24 cellular contexts compared by ENCODE assay signal in the genomic region with DNA sequence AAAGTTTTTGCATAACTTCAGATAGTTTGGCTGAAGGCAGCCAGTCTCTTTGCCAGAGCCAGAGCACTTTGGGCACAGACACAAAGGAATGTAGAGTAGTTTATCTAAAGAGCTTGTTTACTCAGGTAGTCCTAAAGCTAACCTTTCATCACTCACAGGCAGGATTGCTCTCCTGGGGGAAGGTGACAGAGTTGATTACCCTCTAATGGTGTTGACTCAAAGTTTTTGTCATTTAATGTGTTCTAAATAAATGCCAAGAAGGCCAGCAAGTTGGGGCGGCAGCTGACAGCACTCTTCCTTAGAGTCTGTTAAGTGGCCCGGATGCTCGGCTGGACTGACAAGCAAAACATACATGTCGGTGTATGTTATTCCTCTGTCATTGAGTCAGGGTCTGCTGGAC. TPM values are rescaled to one million over a fixed set of nuclear protein-coding genes. Genes with fewer than 3 reads are reported as not detected.
DNase-seq lines count a peak whose midpoint lies in the region; ATAC-seq, FAIRE-seq and TF ChIP-seq lines count a peak whose summit lies in the region.
"Had no signal": no experiment of that assay in that cellular context is flagged by ENCODE, and none has a peak within 500 bp of the region (broad histone marks: within the 10 kb centered on the region; RNA-seq: fewer than 3 reads in every experiment).

No MANE protein-coding gene starts in this region.

- no peak overlapping the region for H3K27ac ChIP-seq in H1 (ENCODE audit: low read depth, low read length)
- H3K27ac ChIP-seq: BLaER1 treated with 17β-estradiol and CSF1 and Interleukin-3, amounts not matched to agents 10 nM and 100 nM; SK-N-MC had no signal

- H3K9me3 Mint-ChIP-seq in nephron progenitor cell: no peaks in the 10 kb centered on the region
- peaks cover 1% of the 10 kb centered on the region for H3K9me3 Mint-ChIP-seq in activated naive CD8-positive, alpha-beta T cell treated with anti-CD3 and anti-CD28 coated beads for 36 hours
- peaks cover 0 to 3% (median 0%) of the 10 kb centered on the region in 3 donors for H3K9me3 Mint-ChIP-seq in T-cell

- no peak overlapping the region for H3K18ac ChIP-seq in H1 (ENCODE audit: extremely low read depth, low read length)

- H3K23me2 ChIP-seq in H1 (ENCODE audit: low read depth, low read length): no peaks in the 10 kb centered on the region

- no peak overlapping the region for H2AK5ac ChIP-seq in H1 (ENCODE audit: low read depth, low read length)

- no peak for TF ChIP-seq RAD21 in H1 (IDR thresholded peaks at IDR 0.05 in 1 of 2, conservative IDR thresholded peaks at IDR 0.05 in 1 of 2; ENCODE audit: low read depth in 2 of 2, low read length in 2 of 2)

- H2BK12ac ChIP-seq in H1 (ENCODE audit: low read depth, low read length): no peak overlapping the region

- peak overlapping the region in 1 of 2 experiments; percentile 41; a peak in 1 of 4 replicates for H3K4me2 ChIP-seq in H1 (ENCODE audit: insufficient read depth in 1 of 2, low read depth in 2 of 2, low read length in 2 of 2)
- H3K4me2 ChIP-seq: BLaER1 treated with 17β-estradiol and CSF1 and Interleukin-3, amounts not matched to agents 10 nM and 100 nM had no signal

- TF ChIP-seq CTCF in H1 (IDR thresholded peaks at IDR 0.05; ENCODE audit: control extremely low read depth in 1 of 3, insufficient read depth in 1 of 3, low read depth in 1 of 3, low read length in 3 of 3) (no peak), nephron progenitor cell (IDR thresholded peaks at IDR 0.05) (no peak)

- H3K79me2 ChIP-seq in H1 (ENCODE audit: control insufficient read depth in 1 of 2, insufficient read depth in 2 of 2, low read length in 2 of 2): no peaks in the 10 kb centered on the region

- no peak overlapping the region for H3K14ac ChIP-seq in H1 (ENCODE audit: insufficient read length)

- H2AFZ ChIP-seq in H1 (ENCODE audit: low read length): no peak overlapping the region

- 41% methylated on average over 4 of the region's 4 CpGs; no CpG with 5 or more reads in 1 of the 2 experiments for WGBS in H1 (ENCODE audit: extremely low coverage in 1 of 2, insufficient coverage in 1 of 2, insufficient read length in 1 of 2, insufficient replicate concordance in 2 of 2, low coverage in 1 of 2, low lambda C conversion rate in 2 of 2, missing lambda C conversion rate in 1 of 2), 2 experiments

- DNase-seq in NCI-H1105 (lab: John Stamatoyannopoulos, UW) (peak; percentile 6), H1 (ENCODE audit: low read depth in 1 of 2, low spot score in 2 of 2) (peak in 1 of 2 experiments; percentile 36), islet precursor cell (peak; percentile 83), nephron progenitor cell (no peak), NCI-H524 (lab: John Stamatoyannopoulos, UW) (no peak), SKM-1 treated with dmso at 0.1 percent for 144 hours (lab: John Stamatoyannopoulos, UW; ENCODE audit: unreplicated experiment) (no peak), T-cell (no peak)
- DNase-seq in activated naive CD8-positive, alpha-beta T cell treated with anti-CD3 and anti-CD28 coated beads for 36 hours: no peak
- DNase-seq: H7, Karpas-422, NCI-H146, NCI-H2029 treated with DMSO at 0.1 percent for 48 hours, NCI-H2171, NCI-H774, OCI-M1, Right ventricle myocardium superior had no signal

- H3K36me3 Mint-ChIP-seq in nephron progenitor cell (ENCODE audit: low read depth) (peaks cover 48% of the 10 kb centered on the region), T-cell (peaks cover 56% of the 10 kb centered on the region)
- peaks cover 30% of the 10 kb centered on the region for H3K36me3 Mint-ChIP-seq in activated naive CD8-positive, alpha-beta T cell treated with anti-CD3 and anti-CD28 coated beads for 36 hours

- no peak overlapping the region for H3K4ac ChIP-seq in H1 (replicated peaks; ENCODE audit: insufficient read length, low read depth, low read length)

- H3K79me1 ChIP-seq in H1 (ENCODE audit: low read depth, low read length): no peaks in the 10 kb centered on the region

- no peak for TF ChIP-seq POLR2A in H1 (IDR thresholded peaks at IDR 0.05; ENCODE audit: control extremely low read depth in 1 of 2, low read depth in 2 of 2, low read length in 2 of 2)

- no peak overlapping the region for H4K91ac ChIP-seq in H1 (replicated peaks; ENCODE audit: insufficient read length, low read length)

- no peak overlapping the region for H2BK15ac ChIP-seq in H1 (ENCODE audit: low read length)

- no peak overlapping the region for H4K5ac ChIP-seq in H1 (ENCODE audit: insufficient read length, low read depth, low read length)

- H3K4me1 Mint-ChIP-seq in nephron progenitor cell (peaks cover 22% of the 10 kb centered on the region), T-cell (peaks cover 0 to 23% (median 7%) of the 10 kb centered on the region in 3 donors)
- peaks cover 1% of the 10 kb centered on the region for H3K4me1 Mint-ChIP-seq in activated naive CD8-positive, alpha-beta T cell treated with anti-CD3 and anti-CD28 coated beads for 36 hours

- no peaks in the 10 kb centered on the region for H3K27me3 Mint-ChIP-seq in nephron progenitor cell (ENCODE audit: low read depth, poor library complexity)
- no peaks in the 10 kb centered on the region for H3K27me3 Mint-ChIP-seq in activated naive CD8-positive, alpha-beta T cell treated with anti-CD3 and anti-CD28 coated beads for 36 hours
- no peaks in the 10 kb centered on the region for H3K27me3 Mint-ChIP-seq in T-cell
- H3K27me3 Mint-ChIP-seq: IgD-negative memory B cell had no signal

- H3K4me3 ChIP-seq in H1 (ENCODE audit: extremely low read depth in 1 of 4, insufficient read depth in 2 of 4, low read depth in 3 of 4, low read length in 4 of 4): no peak overlapping the region
- H3K4me3 ChIP-seq: BLaER1 treated with 17β-estradiol and CSF1 and Interleukin-3, amounts not matched to agents 10 nM and 100 nM; SK-N-MC had no signal

- H3K4me3 Mint-ChIP-seq in nephron progenitor cell (no peak overlapping the region), T-cell (no peak overlapping the region)
- no peak overlapping the region for H3K4me3 Mint-ChIP-seq in activated naive CD8-positive, alpha-beta T cell treated with anti-CD3 and anti-CD28 coated beads for 36 hours
- H3K4me3 Mint-ChIP-seq: CD8-positive, alpha-beta memory T cell had no signal

- no peaks in the 10 kb centered on the region for H3K27me3 ChIP-seq in H1 (replicated peaks in 1 of 4; ENCODE audit: control insufficient read depth in 3 of 4, extremely low read depth in 1 of 4, insufficient read depth in 3 of 4, low read length in 3 of 4)
- H3K27me3 ChIP-seq: BLaER1 treated with 17β-estradiol and CSF1 and Interleukin-3, amounts not matched to agents 10 nM and 100 nM had no signal

- no peak overlapping the region for H3K9ac ChIP-seq in H1 (replicated peaks in 1 of 4; ENCODE audit: extremely low read depth in 1 of 4, low read depth in 3 of 4, low read length in 3 of 4)
- H3K9ac ChIP-seq: BLaER1 treated with 17β-estradiol and CSF1 and Interleukin-3, amounts not matched to agents 10 nM and 100 nM had no signal

- H3K27ac Mint-ChIP-seq in nephron progenitor cell: peak overlapping the region; percentile 87
- H3K27ac Mint-ChIP-seq in activated naive CD8-positive, alpha-beta T cell treated with anti-CD3 and anti-CD28 coated beads for 36 hours: no peak overlapping the region
- no peak overlapping the region for H3K27ac Mint-ChIP-seq in T-cell
- H3K27ac Mint-ChIP-seq: CD8-positive, alpha-beta memory T cell; IgD-negative memory B cell had no signal

- H3K56ac ChIP-seq in H1 (replicated peaks; ENCODE audit: insufficient read length, low read depth, low read length): no peak overlapping the region

- H3K4me1 ChIP-seq in H1 (replicated peaks in 1 of 4; ENCODE audit: control insufficient read depth in 3 of 4, insufficient read depth in 4 of 4, low read length in 3 of 4): peaks cover 0 to 5% (median 0%) of the 10 kb centered on the region in 4 experiments; a peak in 2 of 7 replicates

- POLR2A ChIA-PET in H1 (lab: Charles Lee; ENCODE audit: partially characterized antibody): interaction anchor here (0.8 to 1.4 kb wide), 3 partner anchors 52 to 100 kb away, joined by 3 to 7 read pairs (median 3); partner anchors contain the start of gene SMIM10L1
- POLR2A ChIA-PET in T-cell (lab: Charles Lee): no interaction called here

- TF ChIP-seq EP300 in H1 (IDR thresholded peaks at IDR 0.05; ENCODE audit: borderline replicate concordance in 1 of 2, low read depth in 2 of 2, low read length in 2 of 2): no peak

- CTCF ChIA-PET in H1 (lab: Charles Lee; ENCODE audit: partially characterized antibody) (interaction anchor here (1.1 kb wide), 1 partner anchor 13 kb away, joined by 3 read pairs; no protein-coding TSS in a partner anchor), T-cell (lab: Charles Lee) (no interaction called here)

- ATAC-seq in T-cell (replicated peaks in 1 of 4): no peak

- H3K23ac ChIP-seq in H1 (ENCODE audit: insufficient read length): no peak overlapping the region

- peaks cover 0 to 3% of the 10 kb centered on the region in 2 experiments for H4K20me1 ChIP-seq in H1 (replicated peaks in 1 of 2; ENCODE audit: control insufficient read depth in 1 of 2, insufficient read depth in 2 of 2, low read length in 2 of 2)
- H4K20me1 ChIP-seq: BLaER1 treated with 17β-estradiol and CSF1 and Interleukin-3, amounts not matched to agents 10 nM and 100 nM had no signal

- H3K9me3 ChIP-seq in H1 (ENCODE audit: insufficient read depth in 2 of 2, low read depth in 1 of 2, low read length in 1 of 2): no peaks in the 10 kb centered on the region
- H3K9me3 ChIP-seq: BLaER1 treated with 17β-estradiol and CSF1 and Interleukin-3, amounts not matched to agents 10 nM and 100 nM had no signal

- H2BK20ac ChIP-seq in H1 (ENCODE audit: low read length): no peak overlapping the region

- no peak overlapping the region for H2BK120ac ChIP-seq in H1 (replicated peaks; ENCODE audit: low read depth, low read length)

- FAIRE-seq in H1 (lab: Jason Lieb, UNC): no peak
- FAIRE-seq: D721Med, GM12891 had no signal

- H3K36me3 ChIP-seq in H1 (ENCODE audit: control insufficient read depth in 2 of 4, insufficient read depth in 4 of 4, low read length in 3 of 4): no peaks in the 10 kb centered on the region

- H4K8ac ChIP-seq in H1 (ENCODE audit: extremely low read depth, insufficient read depth, low read length): no peak overlapping the region

- no peak overlapping the region for H2BK5ac ChIP-seq in H1 (ENCODE audit: low read depth, low read length)

RNA-seq across cellular contexts. Expression of gene TAS2R46, which starts 9.3 kb away (rescaled TPM):
- total RNA-seq in H1 (2021; fragmentation: NEBNext Ultra II Directional; extraction: Animal tissue kit (Norgen Biotek cat#: 25700)): 0.48 TPM in 1 of 2 replicates, not detected in the other
- polyA plus RNA-seq in H1 (2011; rRNA removed): 0.14 TPM in 2 replicates
- polyA plus RNA-seq in H1 (2011; cell fraction: cytosol; rRNA removed): not detected
- 1.0 TPM for polyA plus RNA-seq in H1 (2011; cell fraction: nucleus; rRNA removed)
- polyA plus RNA-seq in H1 (2012, experiment 1 of 2): not detected in 4 replicates
- not detected for polyA plus RNA-seq in H1 (2012, experiment 2 of 2)
- not detected for polyA plus RNA-seq in H1 (2013, experiment 1 of 2)
- polyA plus RNA-seq in H1 (2013, experiment 2 of 2): not detected
- polyA minus RNA-seq in H1 (2011; rRNA and poly(A)+ RNA removed): 6.8 and 7.5 TPM in 2 replicates
- polyA minus RNA-seq in H1 (2011; cell fraction: cytosol; rRNA and poly(A)+ RNA removed): not detected
- 38.1 TPM for polyA minus RNA-seq in H1 (2011; cell fraction: nucleus; rRNA and poly(A)+ RNA removed)
- total RNA-seq in activated naive CD8-positive, alpha-beta T cell treated with anti-CD3 and anti-CD28 coated beads for 36 hours: under 1 TPM; 0.39 to 0.48 TPM
- total RNA-seq in T-cell: 1 to 10 TPM in 4 of 5 donors, under 1 TPM in 1; 0.82 to 3.6 (median 1.4) TPM
- total RNA-seq: HT1080, Right ventricle myocardium superior had no signal
- polyA plus RNA-seq: CD8-positive, alpha-beta memory T cell; IgD-negative memory B cell had no signal

RNA-seq across cellular contexts. Expression of gene TAS2R43, which starts 20.7 kb away (rescaled TPM):
- total RNA-seq in H1 (2021; fragmentation: NEBNext Ultra II Directional; extraction: Animal tissue kit (Norgen Biotek cat#: 25700)): not detected in 2 replicates
- 0.06 and 0.18 TPM in 2 replicates for polyA plus RNA-seq in H1 (2011; rRNA removed)
- 0.08 TPM for polyA plus RNA-seq in H1 (2011; cell fraction: cytosol; rRNA removed)
- 0.37 TPM for polyA plus RNA-seq in H1 (2011; cell fraction: nucleus; rRNA removed)
- 0.19 to 0.28 TPM (median 0.19 TPM) in 3 of 4 replicates, not detected in the other for polyA plus RNA-seq in H1 (2012, experiment 1 of 2)
- not detected for polyA plus RNA-seq in H1 (2012, experiment 2 of 2)
- polyA plus RNA-seq in H1 (2013, experiment 1 of 2): 0.10 TPM
- polyA plus RNA-seq in H1 (2013, experiment 2 of 2): not detected
- 2.4 and 3.6 TPM in 2 replicates for polyA minus RNA-seq in H1 (2011; rRNA and poly(A)+ RNA removed)
- polyA minus RNA-seq in H1 (2011; cell fraction: cytosol; rRNA and poly(A)+ RNA removed): not detected
- 16.2 TPM for polyA minus RNA-seq in H1 (2011; cell fraction: nucleus; rRNA and poly(A)+ RNA removed)
- total RNA-seq in activated naive CD8-positive, alpha-beta T cell treated with anti-CD3 and anti-CD28 coated beads for 36 hours: under 1 TPM; 0.29 to 0.36 TPM
- 1 to 10 TPM in 4 of 5 donors, under 1 TPM in 1; 0.35 to 5.2 (median 1.8) TPM for total RNA-seq in T-cell
- total RNA-seq: H7, HT1080, MCF 10A, Right ventricle myocardium superior had no signal
- polyA plus RNA-seq: CD8-positive, alpha-beta memory T cell; IgD-negative memory B cell had no signal

RNA-seq across cellular contexts. Expression of gene TAS2R31, which starts 40.2 kb away (rescaled TPM):
- total RNA-seq in H1 (2021; fragmentation: NEBNext Ultra II Directional; extraction: Animal tissue kit (Norgen Biotek cat#: 25700)): 1.4 and 1.5 TPM in 2 replicates
- polyA plus RNA-seq in H1 (2011; rRNA removed): 0.13 and 0.24 TPM in 2 replicates
- polyA plus RNA-seq in H1 (2011; cell fraction: cytosol; rRNA removed): 0.48 TPM
- 0.78 TPM for polyA plus RNA-seq in H1 (2011; cell fraction: nucleus; rRNA removed)
- polyA plus RNA-seq in H1 (2012, experiment 1 of 2): 0.25 to 0.59 TPM (median 0.41 TPM) in 4 replicates
- polyA plus RNA-seq in H1 (2012, experiment 2 of 2): not detected
- 0.16 TPM for polyA plus RNA-seq in H1 (2013, experiment 1 of 2)
- polyA plus RNA-seq in H1 (2013, experiment 2 of 2): 0.07 TPM
- 8.1 and 8.8 TPM in 2 replicates for polyA minus RNA-seq in H1 (2011; rRNA and poly(A)+ RNA removed)
- 3.0 TPM for polyA minus RNA-seq in H1 (2011; cell fraction: cytosol; rRNA and poly(A)+ RNA removed)
- 49.3 TPM for polyA minus RNA-seq in H1 (2011; cell fraction: nucleus; rRNA and poly(A)+ RNA removed)
- total RNA-seq in activated naive CD8-positive, alpha-beta T cell treated with anti-CD3 and anti-CD28 coated beads for 36 hours: under 1 TPM; 0.58 to 0.86 TPM
- total RNA-seq in T-cell: 1 to 10 TPM; 2.4 to 4.3 (median 3.6) TPM
- polyA plus RNA-seq: CD8-positive, alpha-beta memory T cell; IgD-negative memory B cell had no signal

RNA-seq across cellular contexts. Expression of gene TAS2R19, which starts 49.0 kb away (rescaled TPM):
- 0.99 and 1.1 TPM in 2 replicates for total RNA-seq in H1 (2021; fragmentation: NEBNext Ultra II Directional; extraction: Animal tissue kit (Norgen Biotek cat#: 25700))
- 0.35 and 0.97 TPM in 2 replicates for polyA plus RNA-seq in H1 (2011; rRNA removed)
- polyA plus RNA-seq in H1 (2011; cell fraction: cytosol; rRNA removed): 0.57 TPM
- polyA plus RNA-seq in H1 (2011; cell fraction: nucleus; rRNA removed): 1.6 TPM
- 0.25 to 0.34 TPM (median 0.32 TPM) in 3 of 4 replicates, not detected in the other for polyA plus RNA-seq in H1 (2012, experiment 1 of 2)
- not detected for polyA plus RNA-seq in H1 (2012, experiment 2 of 2)
- 0.14 TPM for polyA plus RNA-seq in H1 (2013, experiment 1 of 2)
- polyA plus RNA-seq in H1 (2013, experiment 2 of 2): 0.13 TPM
- polyA minus RNA-seq in H1 (2011; rRNA and poly(A)+ RNA removed): 17.9 and 18.4 TPM in 2 replicates
- polyA minus RNA-seq in H1 (2011; cell fraction: cytosol; rRNA and poly(A)+ RNA removed): not detected
- 73.8 TPM for polyA minus RNA-seq in H1 (2011; cell fraction: nucleus; rRNA and poly(A)+ RNA removed)
- under 1 TPM; 0.50 to 0.89 TPM for total RNA-seq in activated naive CD8-positive, alpha-beta T cell treated with anti-CD3 and anti-CD28 coated beads for 36 hours
- 1 to 10 TPM; 1.4 to 6.7 (median 2.4) TPM for total RNA-seq in T-cell
- polyA plus RNA-seq: IgD-negative memory B cell had no signal

Comparison
In these comparisons a context has a peak if more than half of its experiments do, and no peak if none do; other contexts are left out.
1. DNase-seq: peak in NCI-H1105 (single experiment) and islet precursor cell (single experiment); none in nephron progenitor cell (single experiment), activated naive CD8-positive, alpha-beta T cell treated with anti-CD3 and anti-CD28 coated beads for 36 hours (single experiment), NCI-H524 (0 of 2), SKM-1 treated with dmso at 0.1 percent for 144 hours (single experiment) and T-cell (0 of 34).